20 cellular contexts compared by ENCODE assay signal in genomic region chr2:132678498-132678897, GRCh38. TPM values are rescaled to one million over a fixed set of nuclear protein-coding genes. Genes with fewer than 3 reads are reported as not detected.
DNase-seq lines count a peak whose midpoint lies in the region; ATAC-seq and TF ChIP-seq lines count a peak whose summit lies in the region.
"Had no signal": no experiment of that assay in that cellular context is flagged by ENCODE, and none has a peak within 500 bp of the region (broad histone marks: within the 10 kb centered on the region; RNA-seq: fewer than 3 reads in every experiment).

No MANE protein-coding gene starts in this region.

- H3K9ac ChIP-seq in neural progenitor cell = no peak overlapping the region

- no peaks in the 10 kb centered on the region for H3K36me3 ChIP-seq in CD8-positive, alpha-beta T cell (ENCODE audit: insufficient read depth, low read length)
- H3K36me3 ChIP-seq in neural progenitor cell = no peaks in the 10 kb centered on the region
- H3K36me3 ChIP-seq in spleen = no peaks in the 10 kb centered on the region

- TF ChIP-seq CTCF in HFFc6 (IDR thresholded peaks at IDR 0.05) (no peak), neural progenitor cell (IDR thresholded peaks at IDR 0.05) (no peak), spleen (IDR thresholded peaks at IDR 0.05 in 8 of 11, conservative IDR thresholded peaks at IDR 0.05 in 3 of 11) (no peak)
- TF ChIP-seq CTCF in CD8-positive, alpha-beta T cell (IDR thresholded peaks at IDR 0.05) = no peak

- ATAC-seq in CD8-positive, alpha-beta T cell = no peak
- no peak for ATAC-seq in GM21825 (IDR thresholded peaks at IDR 0.05; ENCODE audit: unreplicated experiment)

- CTCF ChIA-PET in CD8-positive, alpha-beta T cell (lab: Charles Lee) = no interaction called here

- H2AFZ ChIP-seq in neural progenitor cell (replicated peaks) = no peak overlapping the region

- no peaks in the 10 kb centered on the region for H3K27me3 Mint-ChIP-seq in HFFc6 (ENCODE audit: insufficient read depth)
- H3K27me3 Mint-ChIP-seq in CD8-positive, alpha-beta T cell (ENCODE audit: low read depth) = peaks cover 5% of the 10 kb centered on the region
- H3K27me3 Mint-ChIP-seq in neural progenitor cell (ENCODE audit: insufficient read depth, low read depth) = peaks cover 5% of the 10 kb centered on the region

- no peaks in the 10 kb centered on the region for H3F3A ChIP-seq in neural progenitor cell (ENCODE audit: low read depth)

- H3K4me1 Mint-ChIP-seq in HFFc6 (ENCODE audit: low read depth) = peaks cover 68% of the 10 kb centered on the region
- H3K4me1 Mint-ChIP-seq in CD8-positive, alpha-beta T cell (ENCODE audit: low read depth) = no peaks in the 10 kb centered on the region
- no peaks in the 10 kb centered on the region for H3K4me1 Mint-ChIP-seq in neural progenitor cell
- H3K4me1 Mint-ChIP-seq: B cell had no signal

- no peak overlapping the region for H3K4me3 ChIP-seq in CD8-positive, alpha-beta T cell (ENCODE audit: low read depth, low read length)
- H3K4me3 ChIP-seq in neural progenitor cell = no peak overlapping the region
- H3K4me3 ChIP-seq in spleen = no peak overlapping the region

- peak; percentile 34 for DNase-seq in A172 (ENCODE audit: low spot score)
- no peak for DNase-seq in HFFc6
- DNase-seq in amniotic epithelial cell (ENCODE audit: low read depth) = peak; percentile 88
- peak; percentile 57 for DNase-seq in kidney glomerular epithelial cell (lab: John Stamatoyannopoulos, UW)
- DNase-seq in CD8-positive, alpha-beta T cell = no peak
- no peak for DNase-seq in neural progenitor cell (ENCODE audit: low spot score)
- no peak for DNase-seq in spleen
- DNase-seq: Caco-2, DMS153, GOT3, KBM-7, NCI-H1105, NCI-H1694, NCI-H510A treated with DMSO at 0.1 percent for 48 hours, NCI-H774, OCI-M1, SHP77 treated with DMSO at 0.1 percent for 48 hours had no signal

- H3K4me3 Mint-ChIP-seq in HFFc6 (peak overlapping the region; percentile 16; the same call in 1 of the 2 replicates), neural progenitor cell (no peak overlapping the region)
- no peak overlapping the region for H3K4me3 Mint-ChIP-seq in CD8-positive, alpha-beta T cell
- H3K4me3 Mint-ChIP-seq: B cell had no signal

- POLR2A ChIA-PET in CD8-positive, alpha-beta T cell (lab: Charles Lee) = no interaction called here

- intact Hi-C loops in CD8-positive, alpha-beta T cell (cut with DNase I, micrococcal nuclease) = no loop called here
- intact Hi-C loops in spleen (cut with DNase I; ENCODE audit: low total_unique reads) = no loop called here

- TF ChIP-seq POLR2A in spleen (IDR thresholded peaks at IDR 0.05) = no peak

- 89 to 98% (median 89%) methylated on average over 2 of the region's 2 CpGs for WGBS in spleen, 5 donors

- H4K20me1 ChIP-seq in neural progenitor cell (ENCODE audit: low read depth) = no peaks in the 10 kb centered on the region

- no peak overlapping the region for H3K4me2 ChIP-seq in neural progenitor cell

- H3K79me2 ChIP-seq in neural progenitor cell (ENCODE audit: low read depth) = no peaks in the 10 kb centered on the region

- H3K9me3 ChIP-seq in CD8-positive, alpha-beta T cell (ENCODE audit: low read length) = no peaks in the 10 kb centered on the region
- H3K9me3 ChIP-seq in neural progenitor cell (ENCODE audit: low read depth) (no peaks in the 10 kb centered on the region), spleen (no peaks in the 10 kb centered on the region)
- H3K9me3 ChIP-seq: Caco-2 had no signal

- H3K27me3 ChIP-seq in CD8-positive, alpha-beta T cell (ENCODE audit: insufficient read depth, low read length) = peaks cover 4% of the 10 kb centered on the region
- no peaks in the 10 kb centered on the region for H3K27me3 ChIP-seq in neural progenitor cell
- H3K27me3 ChIP-seq in spleen (replicated peaks in 1 of 7) = peaks cover 0 to 3% (median 0%) of the 10 kb centered on the region in 7 donors

- H3K36me3 Mint-ChIP-seq in HFFc6 (ENCODE audit: low read depth) = no peaks in the 10 kb centered on the region
- H3K36me3 Mint-ChIP-seq in CD8-positive, alpha-beta T cell = no peaks in the 10 kb centered on the region
- H3K36me3 Mint-ChIP-seq in neural progenitor cell = no peaks in the 10 kb centered on the region

- H3K27ac Mint-ChIP-seq in HFFc6 = peak overlapping the region; percentile 81
- no peak overlapping the region for H3K27ac Mint-ChIP-seq in CD8-positive, alpha-beta T cell
- H3K27ac Mint-ChIP-seq in neural progenitor cell = no peak overlapping the region
- H3K27ac Mint-ChIP-seq: B cell had no signal

- H3K27ac ChIP-seq in CD8-positive, alpha-beta T cell (ENCODE audit: low read depth, low read length) = no peak overlapping the region
- H3K27ac ChIP-seq in neural progenitor cell (no peak overlapping the region), spleen (no peak overlapping the region)
- H3K27ac ChIP-seq: 22Rv1 had no signal

- H3K4me1 ChIP-seq in CD8-positive, alpha-beta T cell (ENCODE audit: insufficient read depth, low read length) = no peaks in the 10 kb centered on the region
- H3K4me1 ChIP-seq in neural progenitor cell = no peaks in the 10 kb centered on the region
- no peaks in the 10 kb centered on the region for H3K4me1 ChIP-seq in spleen

- H3K9me3 Mint-ChIP-seq in HFFc6 (no peaks in the 10 kb centered on the region), neural progenitor cell (no peaks in the 10 kb centered on the region)
- no peaks in the 10 kb centered on the region for H3K9me3 Mint-ChIP-seq in CD8-positive, alpha-beta T cell

RNA-seq across cellular contexts. Expression of gene LYPD1, which starts 8.5 kb away (rescaled TPM):
- 28.6 and 30.8 TPM in 2 replicates for total RNA-seq in A172 (2014; rRNA removed; shearing (Covaris generic))
- total RNA-seq in HFFc6 (2021; fragmentation: NEBNext Ultra II Directional; extraction: Animal tissue kit (Norgen Biotek cat#: 25700)) = 10 to 100 TPM in 2 of 6 experiments, 1 to 10 TPM in 4; 1.5 to 10.3 (median 9.3) TPM
- total RNA-seq in CD8-positive, alpha-beta T cell = not detected
- 5.3 and 6.0 TPM in 2 replicates for total RNA-seq in neural progenitor cell (ENCODE audit: low replicate concordance)
- 1 to 10 TPM in 2 of 7 donors, under 1 TPM in 5; 0.34 to 4.3 (median 0.58) TPM for total RNA-seq in spleen
- under 1 TPM; 0.10 to 0.36 (median 0.15) TPM for polyA plus RNA-seq in spleen
- total RNA-seq: B cell had no signal

Comparison
In these comparisons a context has a peak if more than half of its experiments do, and no peak if none do; other contexts are left out.
1. DNase-seq: peak in A172 (single experiment), amniotic epithelial cell (single experiment) and kidney glomerular epithelial cell (single experiment); none in HFFc6 (single experiment), CD8-positive, alpha-beta T cell (0 of 7), neural progenitor cell (single experiment) and spleen (single experiment).